ENCODE assay signal across 29 cellular contexts in genomic region chr6:21386744-21387143, GRCh38.
DNase-seq lines count a peak whose midpoint lies in the region; ATAC-seq, FAIRE-seq and TF ChIP-seq lines count a peak whose summit lies in the region.
"Had no signal": no experiment of that assay in that cellular context is flagged by ENCODE, and none has a peak within 500 bp of the region (broad histone marks: within the 10 kb centered on the region; RNA-seq: fewer than 3 reads in every experiment).

No MANE protein-coding gene starts in this region.

- H3K4me3 ChIP-seq in A549: no peak overlapping the region
- H3K4me3 ChIP-seq in HEK293 (ENCODE audit: low read depth, low read length): no peak overlapping the region
- no peak overlapping the region for H3K4me3 ChIP-seq in WERI-Rb-1 (ENCODE audit: low read depth, low read length)
- H3K4me3 ChIP-seq in hepatocyte: no peak overlapping the region
- H3K4me3 ChIP-seq: BLaER1 treated with 17β-estradiol and CSF1 and Interleukin-3, amounts not matched to agents 10 nM and 100 nM; esophagus muscularis mucosa; gastrocnemius medialis; upper lobe of left lung had no signal

- no peak for TF ChIP-seq EP300 in A549 (IDR thresholded peaks at IDR 0.05)

- H3K36me3 ChIP-seq in HEK293 (ENCODE audit: control insufficient read depth in 2 of 2, insufficient read depth in 1 of 2, low read length in 2 of 2) (no peaks in the 10 kb centered on the region), WERI-Rb-1 (no peaks in the 10 kb centered on the region), hepatocyte (replicated peaks; ENCODE audit: insufficient read depth, low read depth) (no peaks in the 10 kb centered on the region)
- H3K36me3 ChIP-seq: BLaER1 treated with 17β-estradiol and CSF1 and Interleukin-3, amounts not matched to agents 10 nM and 100 nM; esophagus muscularis mucosa; gastrocnemius medialis; upper lobe of left lung had no signal

- ATAC-seq in A549: peak in 1 of 2 experiments; percentile 54; a peak in 1 of 6 replicates
- no peak for ATAC-seq in GM21619 (IDR thresholded peaks at IDR 0.05; ENCODE audit: unreplicated experiment)
- no peak for ATAC-seq in HG03432 (IDR thresholded peaks at IDR 0.05; ENCODE audit: unreplicated experiment)
- ATAC-seq: activated CD4-positive, alpha-beta T cell treated with anti-CD3 and anti-CD28 coated beads for 36 hours; activated T-cell treated with anti-CD3 and anti-CD28 coated beads, Interleukin-2, amount 50 U/mL, for 4 hours; gastrocnemius medialis; natural killer cell treated with Interleukin-12 subunit alpha and Interleukin-12 subunit beta and Interleukin-15 and Interleukin-18, amount 100 ng/mL, for 72 hours; sciatic nerve had no signal

- H3K4me2 ChIP-seq in A549: peak overlapping the region; percentile 21; the same call in 1 of the 3 replicates
- H3K4me2 ChIP-seq in hepatocyte: no peak overlapping the region
- H3K4me2 ChIP-seq: BLaER1 treated with 17β-estradiol and CSF1 and Interleukin-3, amounts not matched to agents 10 nM and 100 nM had no signal

- H4K20me1 ChIP-seq in hepatocyte (ENCODE audit: insufficient read depth, poor library complexity, severe bottlenecking): no peaks in the 10 kb centered on the region
- H4K20me1 ChIP-seq: BLaER1 treated with 17β-estradiol and CSF1 and Interleukin-3, amounts not matched to agents 10 nM and 100 nM had no signal

- H3K9me3 ChIP-seq in A549 (no peaks in the 10 kb centered on the region), HEK293 (ENCODE audit: control insufficient read depth, insufficient read depth, low read depth, low read length) (no peaks in the 10 kb centered on the region), WERI-Rb-1 (ENCODE audit: severe bottlenecking) (no peaks in the 10 kb centered on the region), hepatocyte (ENCODE audit: low read depth) (no peaks in the 10 kb centered on the region)
- H3K9me3 ChIP-seq: esophagus muscularis mucosa, gastrocnemius medialis, upper lobe of left lung had no signal

- no peak for TF ChIP-seq RAD21 in A549 (conservative IDR thresholded peaks at IDR 0.05 in 1 of 2, IDR thresholded peaks at IDR 0.05 in 1 of 2)

- TF ChIP-seq CTCF in A549 (IDR thresholded peaks at IDR 0.05) (no peak), HEK293 (tag by site-specific recombination; IDR thresholded peaks at IDR 0.05) (no peak), WERI-Rb-1 (IDR thresholded peaks at IDR 0.05; ENCODE audit: low read depth, low read length) (no peak), hepatocyte (IDR thresholded peaks at IDR 0.05; ENCODE audit: poor library complexity) (no peak)

- H3K9me2 ChIP-seq in hepatocyte (replicated peaks; ENCODE audit: insufficient read depth): no peaks in the 10 kb centered on the region

- H3K4me1 ChIP-seq in A549: peaks cover 23% of the 10 kb centered on the region
- no peaks in the 10 kb centered on the region; the same call in 1 of the 2 replicates for H3K4me1 ChIP-seq in HEK293 (ENCODE audit: control insufficient read depth, insufficient read depth, low read length)
- H3K4me1 ChIP-seq in hepatocyte (ENCODE audit: insufficient read depth): peaks cover 6% of the 10 kb centered on the region
- H3K4me1 ChIP-seq: esophagus muscularis mucosa, gastrocnemius medialis, parathyroid adenoma had no signal

- no peaks in the 10 kb centered on the region for H3K79me2 ChIP-seq in hepatocyte
- H3K79me2 ChIP-seq: parathyroid adenoma had no signal

- POLR2A ChIA-PET in A549 (lab: Yijun Ruan, JAX) (no interaction called here), HEK293 (lab: Yijun Ruan, JAX) (no interaction called here)

- TF ChIP-seq POLR2A in A549 (IDR thresholded peaks at IDR 0.05; ENCODE audit: low read length): no peak

- H3K27ac ChIP-seq in A549 (no peak overlapping the region), HEK293 (ENCODE audit: extremely low read depth, low read depth, low read length) (no peak overlapping the region), WERI-Rb-1 (no peak overlapping the region), hepatocyte (peak overlapping the region; percentile 22)
- H3K27ac ChIP-seq: BLaER1 treated with 17β-estradiol and CSF1 and Interleukin-3, amounts not matched to agents 10 nM and 100 nM; esophagus muscularis mucosa; gastrocnemius medialis; parathyroid adenoma; upper lobe of left lung had no signal

- CTCF ChIA-PET in A549 (lab: Yijun Ruan, JAX) (no interaction called here), HEK293 (lab: Yijun Ruan, JAX) (no interaction called here)

- H2AFZ ChIP-seq in hepatocyte: no peak overlapping the region
- H2AFZ ChIP-seq: parathyroid adenoma had no signal

- H3K27me3 ChIP-seq in WERI-Rb-1 (ENCODE audit: insufficient read depth, low read depth, severe bottlenecking) (no peaks in the 10 kb centered on the region), hepatocyte (no peaks in the 10 kb centered on the region)
- H3K27me3 ChIP-seq: BLaER1 treated with 17β-estradiol and CSF1 and Interleukin-3, amounts not matched to agents 10 nM and 100 nM; esophagus muscularis mucosa; gastrocnemius medialis; upper lobe of left lung had no signal

- DNase-seq in A549 (ENCODE audit: low read depth in 1 of 2, low spot score in 1 of 2) (peak in 1 of 2 experiments; percentile 29), WERI-Rb-1 (peak; percentile 67), hepatocyte (ENCODE audit: low spot score) (peak; percentile 36), dermis blood vessel endothelial cell (no peak), Ammon's horn (ENCODE audit: low spot score) (no peak)
- DNase-seq: ACHN; activated CD4-positive, alpha-beta T cell treated with anti-CD3 and anti-CD28 coated beads for 36 hours; activated naive CD4-positive, alpha-beta T cell treated with Interleukin-2 at 50 U/mL for 16 hours; activated T-cell treated with anti-CD3 and anti-CD28 coated beads, Interleukin-2, amount 50 U/mL, for 4 hours; central memory CD4-positive, alpha-beta T cell; gastrocnemius medialis; kidney glomerular epithelial cell; mesenchymal stem cell; MV-4-11; NCI-H187; NCI-H748 treated with DMSO at 0.1 percent for 48 hours; SIG-M5; stimulated activated CD4-positive, alpha-beta T cell treated with anti-CD3 and anti-CD28 coated beads, Interleukin-15, amount 100 ng/mL, for 24 hours; T-helper 1 cell; upper lobe of left lung had no signal

- WGBS in A549 (ENCODE audit: missing lambda C conversion rate): 76% methylated on average over 2 of the region's 2 CpGs
- WGBS in hepatocyte (ENCODE audit: low lambda C conversion rate, missing lambda C conversion rate): 50% methylated on average over 2 of the region's 2 CpGs

- FAIRE-seq in A549 (lab: Jason Lieb, UNC): no peak
- FAIRE-seq: D721Med had no signal

TF ChIP-seq in A549, 52 proteins besides CTCF, POLR2A, EP300 and RAD21:
- TF ChIP-seq HDAC2 (IDR thresholded peaks at IDR 0.05): no peak

TF ChIP-seq in HEK293, 187 proteins besides CTCF, POLR2A, EP300 and RAD21:
- TF ChIP-seq ZBTB17 (tag by site-specific recombination; IDR thresholded peaks at IDR 0.05) (0 out of 2 replicates have a peak, but pooled peaks have one; percentile 23), ZNF561 (tag by site-specific recombination; IDR thresholded peaks at IDR 0.05; ENCODE audit: borderline replicate concordance) (no peak), ZNF585B (tag by site-specific recombination; IDR thresholded peaks at IDR 0.05) (no peak), GLIS1 (tag by site-specific recombination; IDR thresholded peaks at IDR 0.05) (peak; percentile 52; the same call in 1 of the 2 replicates), OSR2 (tag by site-specific recombination; IDR thresholded peaks at IDR 0.05) (peak; percentile 54; the same call in 1 of the 2 replicates), ZNF174 (tag by site-specific recombination; IDR thresholded peaks at IDR 0.05) (no peak), REPIN1 (tag by site-specific recombination; IDR thresholded peaks at IDR 0.05; ENCODE audit: low read depth) (no peak), ZNF548 (tag by site-specific recombination; IDR thresholded peaks at IDR 0.05) (no peak)

Comparison
In these comparisons a context has a peak if more than half of its experiments do, and no peak if none do; other contexts are left out.
1. DNase-seq: peak in WERI-Rb-1 (single experiment) and hepatocyte (single experiment); none in dermis blood vessel endothelial cell (single experiment) and Ammon's horn (single experiment).